Comparison of ENCODE assay signal across 2 cellular contexts in the genomic region with DNA sequence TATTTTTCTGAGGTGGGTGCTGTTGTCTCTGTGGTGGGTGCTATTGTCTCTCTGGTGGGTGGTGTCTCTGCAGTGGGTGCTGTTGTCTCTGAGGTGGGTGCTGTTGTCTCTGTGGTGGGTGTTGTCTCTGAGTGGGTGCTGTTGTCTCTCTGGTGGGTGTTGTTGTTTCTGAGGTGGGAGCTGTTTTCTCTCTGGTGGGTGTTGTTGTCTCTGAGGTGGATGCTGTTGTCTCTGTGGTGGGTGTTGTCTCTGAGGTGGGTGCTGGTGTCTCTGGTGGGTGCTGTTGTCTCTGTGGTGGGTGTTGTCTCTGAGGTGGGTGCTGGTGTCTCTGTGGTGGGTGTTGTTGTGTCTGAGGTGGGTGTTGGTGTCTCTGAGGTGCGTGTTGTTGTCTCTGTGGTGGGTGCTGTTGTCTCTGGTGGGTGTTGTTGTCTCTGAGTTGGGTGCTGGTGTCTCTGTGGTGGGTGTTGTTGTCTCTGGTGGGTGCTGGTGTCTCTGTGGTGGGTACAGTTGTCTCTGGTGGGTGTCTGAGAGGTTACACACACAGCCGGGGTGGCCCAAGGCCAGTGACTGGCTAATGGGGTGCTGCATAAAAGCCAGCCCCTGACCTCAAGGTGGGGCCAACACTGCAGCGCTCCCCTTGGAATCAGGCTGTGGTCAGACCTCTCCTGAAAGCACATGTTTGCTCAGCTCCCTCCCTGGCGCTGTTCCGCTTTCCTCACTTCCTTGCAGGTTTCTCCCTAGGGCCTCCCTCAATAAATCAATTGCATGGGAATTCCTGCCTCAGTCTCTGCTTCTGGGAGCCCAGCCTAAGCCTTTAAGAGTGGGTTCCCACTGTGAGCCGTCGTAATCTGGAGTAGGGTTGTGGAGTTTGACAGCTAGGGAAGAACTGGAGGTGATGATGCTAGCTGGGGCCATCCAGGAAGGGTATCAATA.
TF ChIP-seq lines count a peak whose summit lies in the region.

No MANE protein-coding gene starts in this region.

TF ChIP-seq in GM23338, 12 proteins besides CTCF, POLR2A, EP300 and RAD21 (continues in another document):
- TF ChIP-seq ZNF114 (CRISPR knock-in tag; IDR thresholded peaks at IDR 0.05) (no peak), STAT1 (IDR thresholded peaks at IDR 0.05; ENCODE audit: unreplicated experiment) (no peak), CREB1 (CRISPR knock-in tag; IDR thresholded peaks at IDR 0.05; ENCODE audit: low read depth) (no peak), EZH2phosphoT487 (IDR thresholded peaks at IDR 0.05; ENCODE audit: unreplicated experiment) (no peak), ETS1 (IDR thresholded peaks at IDR 0.05) (no peak), EZH2 (IDR thresholded peaks at IDR 0.05; ENCODE audit: low read depth, unreplicated experiment) (no peak), NANOG (IDR thresholded peaks at IDR 0.05; ENCODE audit: borderline replicate concordance) (no peak), POLR2AphosphoS5 (IDR thresholded peaks at IDR 0.05; ENCODE audit: low read depth) (no peak), ZNF331 (CRISPR knock-in tag; IDR thresholded peaks at IDR 0.05; ENCODE audit: low read depth) (no peak), JUNB (IDR thresholded peaks at IDR 0.05; ENCODE audit: unreplicated experiment) (no peak)
- TF ChIP-seq, protein P1, sequence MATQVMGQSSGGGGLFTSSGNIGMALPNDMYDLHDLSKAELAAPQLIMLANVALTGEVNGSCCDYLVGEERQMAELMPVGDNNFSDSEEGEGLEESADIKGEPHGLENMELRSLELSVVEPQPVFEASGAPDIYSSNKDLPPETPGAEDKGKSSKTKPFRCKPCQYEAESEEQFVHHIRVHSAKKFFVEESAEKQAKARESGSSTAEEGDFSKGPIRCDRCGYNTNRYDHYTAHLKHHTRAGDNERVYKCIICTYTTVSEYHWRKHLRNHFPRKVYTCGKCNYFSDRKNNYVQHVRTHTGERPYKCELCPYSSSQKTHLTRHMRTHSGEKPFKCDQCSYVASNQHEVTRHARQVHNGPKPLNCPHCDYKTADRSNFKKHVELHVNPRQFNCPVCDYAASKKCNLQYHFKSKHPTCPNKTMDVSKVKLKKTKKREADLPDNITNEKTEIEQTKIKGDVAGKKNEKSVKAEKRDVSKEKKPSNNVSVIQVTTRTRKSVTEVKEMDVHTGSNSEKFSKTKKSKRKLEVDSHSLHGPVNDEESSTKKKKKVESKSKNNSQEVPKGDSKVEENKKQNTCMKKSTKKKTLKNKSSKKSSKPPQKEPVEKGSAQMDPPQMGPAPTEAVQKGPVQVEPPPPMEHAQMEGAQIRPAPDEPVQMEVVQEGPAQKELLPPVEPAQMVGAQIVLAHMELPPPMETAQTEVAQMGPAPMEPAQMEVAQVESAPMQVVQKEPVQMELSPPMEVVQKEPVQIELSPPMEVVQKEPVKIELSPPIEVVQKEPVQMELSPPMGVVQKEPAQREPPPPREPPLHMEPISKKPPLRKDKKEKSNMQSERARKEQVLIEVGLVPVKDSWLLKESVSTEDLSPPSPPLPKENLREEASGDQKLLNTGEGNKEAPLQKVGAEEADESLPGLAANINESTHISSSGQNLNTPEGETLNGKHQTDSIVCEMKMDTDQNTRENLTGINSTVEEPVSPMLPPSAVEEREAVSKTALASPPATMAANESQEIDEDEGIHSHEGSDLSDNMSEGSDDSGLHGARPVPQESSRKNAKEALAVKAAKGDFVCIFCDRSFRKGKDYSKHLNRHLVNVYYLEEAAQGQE (IDR thresholded peaks at IDR 0.05; ENCODE audit: unreplicated experiment): no peak

TF ChIP-seq in HEK293T, 16 proteins besides CTCF, POLR2A, EP300 and RAD21:
- peak; percentile 38; the same call in 1 of the 2 replicates for TF ChIP-seq PKNOX1 (IDR thresholded peaks at IDR 0.05)
- TF ChIP-seq FOXM1 (IDR thresholded peaks at IDR 0.05; ENCODE audit: borderline replicate concordance): no peak
